ENCODE assay signal across 1 cellular context in genomic region chr4:107548211-107548905, GRCh38.
TF ChIP-seq lines count a peak whose summit lies in the region.

No MANE protein-coding gene starts in this region.

TF ChIP-seq in H1, 55 proteins besides CTCF, POLR2A, EP300 and RAD21:
- no peak for TF ChIP-seq SP1 (IDR thresholded peaks at IDR 0.05; ENCODE audit: low read depth, low read length)
- TF ChIP-seq BRCA1 (IDR thresholded peaks at IDR 0.05; ENCODE audit: low read depth, low read length) = no peak
- no peak for TF ChIP-seq ZNF274 (IDR thresholded peaks at IDR 0.05; ENCODE audit: borderline replicate concordance, extremely low read depth, low read length)
- TF ChIP-seq YY1 (IDR thresholded peaks at IDR 0.05; ENCODE audit: low read depth, low read length) = no peak
- TF ChIP-seq MAFK (IDR thresholded peaks at IDR 0.05; ENCODE audit: low read depth, low read length) = no peak
- no peak for TF ChIP-seq ATF3 (IDR thresholded peaks at IDR 0.05; ENCODE audit: insufficient read depth, low read depth, low read length)
- TF ChIP-seq GABPA (IDR thresholded peaks at IDR 0.05; ENCODE audit: borderline replicate concordance, insufficient read depth, low read length) = no peak
- TF ChIP-seq GTF2F1 (IDR thresholded peaks at IDR 0.05; ENCODE audit: borderline replicate concordance, low read depth, low read length) = no peak
- TF ChIP-seq NRF1 (IDR thresholded peaks at IDR 0.05; ENCODE audit: low read depth, low read length) = no peak
- TF ChIP-seq SP2 (IDR thresholded peaks at IDR 0.05; ENCODE audit: low read length) = no peak
- TF ChIP-seq SP4 (IDR thresholded peaks at IDR 0.05; ENCODE audit: low read length) = no peak
- no peak for TF ChIP-seq MAX (IDR thresholded peaks at IDR 0.05)
- no peak for TF ChIP-seq RXRA (IDR thresholded peaks at IDR 0.05; ENCODE audit: insufficient read depth, low read depth, low read length)
- no peak for TF ChIP-seq TEAD4 (IDR thresholded peaks at IDR 0.05; ENCODE audit: low read depth, low read length)
- no peak for TF ChIP-seq BCL11A (IDR thresholded peaks at IDR 0.05; ENCODE audit: low read depth in 2 of 2, low read length in 2 of 2)
- no peak for TF ChIP-seq TCF12 (IDR thresholded peaks at IDR 0.05; ENCODE audit: low read depth, low read length)
- no peak for TF ChIP-seq CBX8 (IDR thresholded peaks at IDR 0.05; ENCODE audit: borderline replicate concordance, low read depth, low read length)
- TF ChIP-seq BACH1 (IDR thresholded peaks at IDR 0.05; ENCODE audit: low read length) = no peak
- TF ChIP-seq HDAC6 (IDR thresholded peaks at IDR 0.05; ENCODE audit: low read depth, low read length) = no peak
- no peak for TF ChIP-seq JUND (IDR thresholded peaks at IDR 0.05; ENCODE audit: low read length)
